24 cellular contexts compared by ENCODE assay signal in genomic region chr17:10096556-10096955, GRCh38.
"Had no signal": no experiment of that assay in that cellular context is flagged by ENCODE, and none has a peak within 500 bp of the region (broad histone marks: within the 10 kb centered on the region; RNA-seq: fewer than 3 reads in every experiment).

No MANE protein-coding gene starts in this region.

- FAIRE-seq: bronchial epithelial cell had no signal

- H3K27me3 Mint-ChIP-seq: activated CD4-positive, alpha-beta memory T cell treated with anti-CD3 and anti-CD28 coated beads for 36 hours; T-helper 17 cell had no signal

- H3K36me3 Mint-ChIP-seq: activated CD4-positive, alpha-beta memory T cell treated with anti-CD3 and anti-CD28 coated beads for 36 hours; activated naive CD8-positive, alpha-beta T cell treated with anti-CD3 and anti-CD28 coated beads, Interleukin-2, amount 10 ng/mL, durations not matched to agents 7 days and 5 days had no signal

- ATAC-seq: left lung, T-helper 17 cell had no signal

- DNase-seq: activated CD4-positive, alpha-beta memory T cell treated with anti-CD3 and anti-CD28 coated beads for 36 hours; activated CD4-positive, alpha-beta T cell treated with anti-CD3 and anti-CD28 coated beads for 4 hours; activated CD4-positive, CD25-positive, alpha-beta regulatory T cell; activated naive CD4-positive, alpha-beta T cell treated with Interleukin-2 at 50 U/mL for 16 hours; activated naive CD8-positive, alpha-beta T cell treated with anti-CD3 and anti-CD28 coated beads, Interleukin-2, amount 10 ng/mL, durations not matched to agents 7 days and 5 days; activated T-cell treated with anti-CD3 and anti-CD28 coated beads, Interleukin-2, amount 50 U/mL, for 48 hours; amniotic stem cell; cerebellar nuclear complex; effector CD4-positive, alpha-beta T cell; erythroblast; foreskin melanocyte; glutamatergic neuron; kidney glomerular epithelial cell; left lung; midbrain; nephron progenitor cell; nucleus accumbens; spleen; stimulated activated CD4-positive, alpha-beta T cell treated with anti-CD3 and anti-CD28 coated beads, Interleukin-4, amount 100 ng/mL, for 1 hour; stimulated activated naive CD4-positive, alpha-beta T cell treated with Interleukin-2 at 50 U/mL for 16 hours; T-helper 17 cell; thyroid gland had no signal

- H2AFZ ChIP-seq: hepatocyte had no signal

- H3K36me3 ChIP-seq: left lung, spleen, thyroid gland had no signal

- H3K4me3 Mint-ChIP-seq: activated CD4-positive, alpha-beta memory T cell treated with anti-CD3 and anti-CD28 coated beads for 36 hours; activated naive CD8-positive, alpha-beta T cell treated with anti-CD3 and anti-CD28 coated beads, Interleukin-2, amount 10 ng/mL, durations not matched to agents 7 days and 5 days; nephron progenitor cell; T-helper 17 cell had no signal

- H3K27me3 ChIP-seq: hepatocyte, left lung, spleen, thyroid gland had no signal

- H3K4me1 ChIP-seq: thyroid gland had no signal

- H3K4me2 ChIP-seq: hepatocyte had no signal

- H3K4me3 ChIP-seq: hepatocyte, left lung, spleen, thyroid gland had no signal

- H3K27ac ChIP-seq: spleen, thyroid gland had no signal

- H3K4me1 Mint-ChIP-seq: activated naive CD8-positive, alpha-beta T cell treated with anti-CD3 and anti-CD28 coated beads, Interleukin-2, amount 10 ng/mL, durations not matched to agents 7 days and 5 days; T-helper 17 cell had no signal

- H3K9me3 ChIP-seq: thyroid gland had no signal

- H3K27ac Mint-ChIP-seq: activated CD4-positive, alpha-beta memory T cell treated with anti-CD3 and anti-CD28 coated beads for 36 hours; activated naive CD8-positive, alpha-beta T cell treated with anti-CD3 and anti-CD28 coated beads, Interleukin-2, amount 10 ng/mL, durations not matched to agents 7 days and 5 days; nephron progenitor cell; T-helper 17 cell had no signal
